Comparison of ENCODE assay signal across 19 cellular contexts in the genomic region with DNA sequence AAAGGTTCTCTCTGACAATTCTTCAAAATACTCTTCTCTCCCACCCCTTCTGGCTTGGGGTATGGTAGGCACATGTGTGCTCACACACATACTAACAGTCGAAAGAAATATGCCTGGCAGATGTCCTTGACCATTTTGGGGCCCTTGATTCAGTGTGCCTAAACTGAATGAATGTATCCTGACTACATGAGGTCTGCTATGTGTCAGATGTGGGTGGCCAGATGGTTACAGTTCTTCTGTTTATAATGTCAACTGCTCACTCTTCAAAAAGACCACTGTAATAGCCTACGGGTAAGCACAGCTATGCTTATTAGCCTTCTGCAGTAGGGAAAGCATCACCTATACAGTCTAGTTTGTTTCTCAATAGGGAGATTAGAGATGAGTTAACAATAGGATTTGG.
A peak's percentile ranks its signal among the peaks of the same experiment; 100 is the strongest.
DNase-seq lines count a peak whose midpoint lies in the region; ATAC-seq and TF ChIP-seq lines count a peak whose summit lies in the region.
"Had no signal": no experiment of that assay in that cellular context is flagged by ENCODE, and none has a peak within 500 bp of the region (broad histone marks: within the 10 kb centered on the region; RNA-seq: fewer than 3 reads in every experiment).

No MANE protein-coding gene starts in this region.

- DNase-seq in DND-41 (peak; percentile 30), NCI-H524 (lab: John Stamatoyannopoulos, UW) (peak; percentile 43 to 91), RPMI7951 (ENCODE audit: low read depth) (peak; percentile 93)
- no peak for DNase-seq in stimulated activated effector memory CD8-positive, alpha-beta T cell treated with anti-CD3 and anti-CD28 coated beads, Interleukin-12 subunit alpha, Interleukin-12 subunit beta, amount 100 ng/mL, for 72 hours (ENCODE audit: low spot score in 2 of 2)
- DNase-seq in stimulated activated CD4-positive, alpha-beta T cell treated with anti-CD3 and anti-CD28 coated beads, Interleukin-2, amount 100 ng/mL, for 48 hours, result no peak
- DNase-seq: AML-193; Caco-2; CD4-positive, alpha-beta T cell; GDM1; GOT3; H9; KBM-7 had no signal

- H2AFZ ChIP-seq in DND-41 (ENCODE audit: low read depth, low read length), result no peak overlapping the region

- ATAC-seq in DND-41 (ENCODE audit: insufficient read depth, low read depth), result peak; percentile 83
- ATAC-seq in stimulated activated effector memory CD8-positive, alpha-beta T cell treated with anti-CD3 and anti-CD28 coated beads, Interleukin-12 subunit alpha, Interleukin-12 subunit beta, amount 100 ng/mL, for 72 hours, result peak; percentile 16
- ATAC-seq in HG02885 (IDR thresholded peaks at IDR 0.05; ENCODE audit: poor library complexity, unreplicated experiment), result no peak
- ATAC-seq in GM19455 (IDR thresholded peaks at IDR 0.05; ENCODE audit: unreplicated experiment), result no peak
- ATAC-seq: A549, HepG2 had no signal

- no peaks in the 10 kb centered on the region for H3K9me3 ChIP-seq in DND-41 (ENCODE audit: insufficient read depth, low read length, severe bottlenecking)
- H3K9me3 ChIP-seq: Caco-2 had no signal

- H3K9ac ChIP-seq in DND-41 (ENCODE audit: low read depth, low read length), result no peak overlapping the region

- H3K4me1 Mint-ChIP-seq in stimulated activated effector memory CD8-positive, alpha-beta T cell treated with anti-CD3 and anti-CD28 coated beads, Interleukin-12 subunit alpha, Interleukin-12 subunit beta, amount 100 ng/mL, for 72 hours, result no peaks in the 10 kb centered on the region
- H3K4me1 Mint-ChIP-seq: H9, IgD-negative memory B cell had no signal

- H3K36me3 Mint-ChIP-seq in stimulated activated effector memory CD8-positive, alpha-beta T cell treated with anti-CD3 and anti-CD28 coated beads, Interleukin-12 subunit alpha, Interleukin-12 subunit beta, amount 100 ng/mL, for 72 hours, result no peaks in the 10 kb centered on the region
- H3K36me3 Mint-ChIP-seq: IgD-negative memory B cell had no signal

- H3K9me3 Mint-ChIP-seq in stimulated activated effector memory CD8-positive, alpha-beta T cell treated with anti-CD3 and anti-CD28 coated beads, Interleukin-12 subunit alpha, Interleukin-12 subunit beta, amount 100 ng/mL, for 72 hours, result peaks cover 18% of the 10 kb centered on the region

- H3K4me3 ChIP-seq in DND-41 (ENCODE audit: low read depth in 1 of 2, low read length in 2 of 2), result no peak overlapping the region
- H3K4me3 ChIP-seq: A549 had no signal

- no peaks in the 10 kb centered on the region for H3K79me2 ChIP-seq in DND-41 (ENCODE audit: insufficient read depth, low read length)

- H4K20me1 ChIP-seq in DND-41 (ENCODE audit: insufficient read depth, low read length), result no peaks in the 10 kb centered on the region

- H3K27ac ChIP-seq in DND-41 (ENCODE audit: low read length), result no peak overlapping the region
- H3K27ac ChIP-seq: 22Rv1, A549, C4-2B had no signal

- no peaks in the 10 kb centered on the region for H3K27me3 ChIP-seq in DND-41 (ENCODE audit: insufficient read depth, low read length, poor library complexity)

- H3K27ac Mint-ChIP-seq in stimulated activated effector memory CD8-positive, alpha-beta T cell treated with anti-CD3 and anti-CD28 coated beads, Interleukin-12 subunit alpha, Interleukin-12 subunit beta, amount 100 ng/mL, for 72 hours, result no peak overlapping the region
- H3K27ac Mint-ChIP-seq: CD4-positive, alpha-beta T cell; H9; IgD-negative memory B cell had no signal

- no peak for TF ChIP-seq CTCF in DND-41 (IDR thresholded peaks at IDR 0.05; ENCODE audit: borderline replicate concordance, extremely low read depth, low read length, poor library complexity, severe bottlenecking)

- no peak overlapping the region for H3K4me2 ChIP-seq in DND-41 (ENCODE audit: insufficient read depth, low read length)
- H3K4me2 ChIP-seq: A549 had no signal

- H3K4me3 Mint-ChIP-seq in stimulated activated effector memory CD8-positive, alpha-beta T cell treated with anti-CD3 and anti-CD28 coated beads, Interleukin-12 subunit alpha, Interleukin-12 subunit beta, amount 100 ng/mL, for 72 hours, result no peak overlapping the region
- H3K4me3 Mint-ChIP-seq: CD4-positive, alpha-beta T cell; H9 had no signal

- H3K4me1 ChIP-seq in DND-41 (ENCODE audit: insufficient read depth, low read length), result 0 out of 2 replicates have a peak, but pooled peaks cover 5% of the 10 kb centered on the region
- H3K4me1 ChIP-seq: A549, Caco-2 had no signal

- H3K36me3 ChIP-seq in DND-41 (ENCODE audit: insufficient read depth, low read length), result no peaks in the 10 kb centered on the region

Comparison
In these comparisons a context has a peak if more than half of its experiments do, and no peak if none do; other contexts are left out.
1. ATAC-seq: peak in DND-41 (single experiment) and stimulated activated effector memory CD8-positive, alpha-beta T cell treated with anti-CD3 and anti-CD28 coated beads, Interleukin-12 subunit alpha, Interleukin-12 subunit beta, amount 100 ng/mL, for 72 hours (single experiment); none in HG02885 (single experiment) and GM19455 (single experiment).
2. DNase-seq: peak in DND-41 (single experiment), NCI-H524 (2 of 2) and RPMI7951 (single experiment); none in stimulated activated effector memory CD8-positive, alpha-beta T cell treated with anti-CD3 and anti-CD28 coated beads, Interleukin-12 subunit alpha, Interleukin-12 subunit beta, amount 100 ng/mL, for 72 hours (0 of 2) and stimulated activated CD4-positive, alpha-beta T cell treated with anti-CD3 and anti-CD28 coated beads, Interleukin-2, amount 100 ng/mL, for 48 hours (0 of 2).